In genomic region chr20:61626412-61626811, GRCh38 we compare ENCODE assay signal across 27 cellular contexts.
"Had no signal": no experiment of that assay in that cellular context is flagged by ENCODE, and none has a peak within 500 bp of the region (broad histone marks: within the 10 kb centered on the region; RNA-seq: fewer than 3 reads in every experiment).

No MANE protein-coding gene starts in this region.

- H3K4me1 ChIP-seq: pancreas, psoas muscle, right lobe of liver, sigmoid colon, thyroid gland, tibial nerve, upper lobe of right lung, uterus had no signal

- H3K4me2 ChIP-seq: neural progenitor cell had no signal

- H3K4me3 ChIP-seq: neural progenitor cell, pancreas, psoas muscle, right lobe of liver, sigmoid colon, stomach, thoracic aorta, thyroid gland, tibial nerve, upper lobe of right lung, uterus had no signal

- H3K9me3 Mint-ChIP-seq: natural killer cell treated with Interleukin-12 subunit alpha and Interleukin-12 subunit beta and Interleukin-15 and Interleukin-18, amount 100 ng/mL, for 72 hours; nephron progenitor cell; neural progenitor cell; stimulated activated effector memory CD8-positive, alpha-beta T cell treated with anti-CD3 and anti-CD28 coated beads, Interleukin-12 subunit alpha, Interleukin-12 subunit beta, amount 100 ng/mL, for 72 hours; stimulated activated naive B cell treated with anti-CD40 and anti-IgM and Interleukin-4, amounts not matched to agents 10 μg/mL and 1 μg/mL and 100 μg/mL, for 72 hours; stimulated activated naive CD8-positive, alpha-beta T cell treated with anti-CD3 and anti-CD28 coated beads, Interleukin-15, Interleukin-2, amounts not matched to agents 100 ng/mL and 50 ng/mL, for 24 hours; type B pancreatic cell had no signal

- H3K9me3 ChIP-seq: neutrophil, pancreas, psoas muscle, right lobe of liver, sigmoid colon, stomach, thoracic aorta, thyroid gland, tibial nerve, upper lobe of right lung, uterus had no signal

- H3K36me3 Mint-ChIP-seq: naive B cell; naive thymus-derived CD8-positive, alpha-beta T cell; natural killer cell treated with Interleukin-12 subunit alpha and Interleukin-12 subunit beta and Interleukin-15 and Interleukin-18, amount 100 ng/mL, for 72 hours; neural progenitor cell; stimulated activated effector memory CD8-positive, alpha-beta T cell treated with anti-CD3 and anti-CD28 coated beads, Interleukin-12 subunit alpha, Interleukin-12 subunit beta, amount 100 ng/mL, for 72 hours; stimulated activated naive B cell treated with anti-CD40 and anti-IgM and Interleukin-4, amounts not matched to agents 10 μg/mL and 1 μg/mL and 100 μg/mL, for 72 hours; type B pancreatic cell had no signal

- DNase-seq: naive B cell; nephron progenitor cell; pancreas; psoas muscle; right cardiac atrium; sigmoid colon; small intestine; stimulated activated CD4-positive, alpha-beta T cell treated with anti-CD3 and anti-CD28 coated beads, Interleukin-15, amount 100 ng/mL, for 24 hours; stimulated activated CD4-positive, alpha-beta T cell treated with anti-CD3 and anti-CD28 coated beads, Interleukin-2, amount 100 ng/mL, for 24 hours; stimulated activated CD4-positive, alpha-beta T cell treated with anti-CD3 and anti-CD28 coated beads, Interleukin-2, amount 100 ng/mL, for 48 hours; stimulated activated CD4-positive, alpha-beta T cell treated with anti-CD3 and anti-CD28 coated beads, Interleukin-4, amount 100 ng/mL, for 24 hours; stimulated activated naive B cell treated with anti-CD40 and anti-IgM and Interleukin-4, amounts not matched to agents 10 μg/mL and 1 μg/mL and 100 μg/mL, for 72 hours; stimulated activated naive CD4-positive, alpha-beta T cell treated with Interleukin-2 at 50 U/mL for 16 hours; stomach; thyroid gland; upper lobe of right lung; uterus had no signal

- H3K4me3 Mint-ChIP-seq: naive thymus-derived CD8-positive, alpha-beta T cell; natural killer cell treated with Interleukin-12 subunit alpha and Interleukin-12 subunit beta and Interleukin-15 and Interleukin-18, amount 100 ng/mL, for 72 hours; nephron progenitor cell; neural progenitor cell; stimulated activated effector memory CD8-positive, alpha-beta T cell treated with anti-CD3 and anti-CD28 coated beads, Interleukin-12 subunit alpha, Interleukin-12 subunit beta, amount 100 ng/mL, for 72 hours; stimulated activated naive B cell treated with anti-CD40 and anti-IgM and Interleukin-4, amounts not matched to agents 10 μg/mL and 1 μg/mL and 100 μg/mL, for 72 hours; stimulated activated naive CD8-positive, alpha-beta T cell treated with anti-CD3 and anti-CD28 coated beads, Interleukin-15, Interleukin-2, amounts not matched to agents 100 ng/mL and 50 ng/mL, for 24 hours; type B pancreatic cell had no signal

- FAIRE-seq: pancreas, small intestine had no signal

- ATAC-seq: naive thymus-derived CD8-positive, alpha-beta T cell; natural killer cell treated with Interleukin-12 subunit alpha and Interleukin-12 subunit beta and Interleukin-15 and Interleukin-18, amount 100 ng/mL, for 72 hours; pancreas; psoas muscle; right cardiac atrium; right lobe of liver; stimulated activated effector memory CD8-positive, alpha-beta T cell treated with anti-CD3 and anti-CD28 coated beads, Interleukin-12 subunit alpha, Interleukin-12 subunit beta, amount 100 ng/mL, for 72 hours; stimulated activated naive B cell treated with anti-CD40 and anti-IgM and Interleukin-4, amounts not matched to agents 10 μg/mL and 1 μg/mL and 100 μg/mL, for 72 hours; upper lobe of right lung had no signal

- H3K9ac ChIP-seq: neural progenitor cell had no signal

- H3K36me3 ChIP-seq: neural progenitor cell, neutrophil, pancreas, right lobe of liver, sigmoid colon, stomach, thoracic aorta, thyroid gland, tibial nerve, upper lobe of right lung, uterus had no signal

- H3K27me3 Mint-ChIP-seq: naive B cell; naive thymus-derived CD8-positive, alpha-beta T cell; natural killer cell treated with Interleukin-12 subunit alpha and Interleukin-12 subunit beta and Interleukin-15 and Interleukin-18, amount 100 ng/mL, for 72 hours; stimulated activated naive B cell treated with anti-CD40 and anti-IgM and Interleukin-4, amounts not matched to agents 10 μg/mL and 1 μg/mL and 100 μg/mL, for 72 hours; stimulated activated naive CD8-positive, alpha-beta T cell treated with anti-CD3 and anti-CD28 coated beads, Interleukin-15, Interleukin-2, amounts not matched to agents 100 ng/mL and 50 ng/mL, for 24 hours had no signal

- H3K27ac Mint-ChIP-seq: natural killer cell treated with Interleukin-12 subunit alpha and Interleukin-12 subunit beta and Interleukin-15 and Interleukin-18, amount 100 ng/mL, for 72 hours; stimulated activated effector memory CD8-positive, alpha-beta T cell treated with anti-CD3 and anti-CD28 coated beads, Interleukin-12 subunit alpha, Interleukin-12 subunit beta, amount 100 ng/mL, for 72 hours; stimulated activated naive B cell treated with anti-CD40 and anti-IgM and Interleukin-4, amounts not matched to agents 10 μg/mL and 1 μg/mL and 100 μg/mL, for 72 hours; stimulated activated naive CD8-positive, alpha-beta T cell treated with anti-CD3 and anti-CD28 coated beads, Interleukin-15, Interleukin-2, amounts not matched to agents 100 ng/mL and 50 ng/mL, for 24 hours; type B pancreatic cell had no signal

- H3K27ac ChIP-seq: neural progenitor cell, neutrophil, pancreas, psoas muscle, right lobe of liver, sigmoid colon, stomach, thoracic aorta, thyroid gland, tibial nerve, upper lobe of right lung, uterus had no signal

- H3K27me3 ChIP-seq: neutrophil, pancreas, right lobe of liver, thyroid gland, tibial nerve, upper lobe of right lung, uterus had no signal

- H2AFZ ChIP-seq: neural progenitor cell had no signal

- H3K4me1 Mint-ChIP-seq: naive thymus-derived CD8-positive, alpha-beta T cell; stimulated activated effector memory CD8-positive, alpha-beta T cell treated with anti-CD3 and anti-CD28 coated beads, Interleukin-12 subunit alpha, Interleukin-12 subunit beta, amount 100 ng/mL, for 72 hours; stimulated activated naive B cell treated with anti-CD40 and anti-IgM and Interleukin-4, amounts not matched to agents 10 μg/mL and 1 μg/mL and 100 μg/mL, for 72 hours had no signal
